In the genomic region with DNA sequence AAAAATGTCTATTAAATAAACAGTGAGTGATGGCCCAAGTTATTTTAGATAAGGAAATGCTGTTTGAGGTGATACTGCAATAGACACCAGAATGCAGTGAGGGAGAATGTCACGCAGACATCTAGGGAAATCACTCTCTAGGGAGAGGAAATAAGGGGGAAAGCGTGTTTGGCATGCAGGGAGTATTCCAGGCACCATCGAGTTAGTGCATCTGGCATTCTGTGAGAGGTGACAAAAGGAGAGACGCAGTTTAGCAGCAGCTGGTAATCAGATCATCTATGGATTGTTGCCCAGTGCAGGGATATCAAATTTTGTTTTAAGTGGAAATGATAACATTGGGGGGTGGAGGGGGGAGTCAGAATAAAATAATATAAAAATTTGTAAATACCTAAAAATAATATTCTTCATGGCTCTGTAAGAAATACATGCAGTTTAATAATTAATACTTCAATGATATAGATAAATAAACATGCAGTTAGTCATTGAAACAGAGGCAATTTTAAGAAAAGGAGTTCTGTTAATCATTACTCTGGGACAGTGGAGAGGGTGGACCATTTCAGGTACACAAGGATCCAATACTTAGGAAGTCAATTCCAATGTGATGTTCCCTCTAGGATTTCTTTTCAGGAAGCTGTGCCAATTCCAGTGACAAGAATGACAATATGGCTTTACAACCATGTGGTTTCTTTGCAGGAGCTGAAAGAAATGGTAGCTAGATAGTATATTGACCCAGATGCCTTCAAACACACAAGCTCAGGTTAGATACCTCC, we compare ENCODE assay signal across 18 cellular contexts.
DNase-seq lines count a peak whose midpoint lies in the region; ATAC-seq and TF ChIP-seq lines count a peak whose summit lies in the region.
"Had no signal": no experiment of that assay in that cellular context is flagged by ENCODE, and none has a peak within 500 bp of the region (broad histone marks: within the 10 kb centered on the region; RNA-seq: fewer than 3 reads in every experiment).

No MANE protein-coding gene starts in this region.

- H3K27ac ChIP-seq in C4-2B (peak overlapping the region; percentile 52; the same call in 1 of the 2 replicates), VCaP (peak overlapping the region; percentile 82), coronary artery (no peak overlapping the region)
- H3K27ac ChIP-seq: epithelial cell of prostate, upper lobe of right lung had no signal

- TF ChIP-seq CTCF in C4-2B (conservative IDR thresholded peaks at IDR 0.05) (no peak), VCaP (conservative IDR thresholded peaks at IDR 0.05) (no peak), coronary artery (IDR thresholded peaks at IDR 0.05) (no peak)

- DNase-seq in NCI-H1105 treated with DMSO at 0.1 percent for 48 hours (lab: John Stamatoyannopoulos, UW) (peak; percentile 95), NCI-H2171 (lab: John Stamatoyannopoulos, UW) (peak; percentile 71), dedifferentiated amniotic fluid mesenchymal stem cell (ENCODE audit: extremely low spot score) (no peak), coronary artery (ENCODE audit: low spot score) (no peak)
- DNase-seq in stimulated activated CD4-positive, alpha-beta T cell treated with anti-CD3 and anti-CD28 coated beads, Interleukin-2, amount 100 ng/mL, for 48 hours, result no peak
- DNase-seq: CD8-positive, alpha-beta memory T cell; GF-D8; left cardiac atrium; NK-92 treated with Interleukin-12 subunit alpha and Interleukin-12 subunit beta, amount 100 ng/mL, for 24 hours; right cardiac atrium; stimulated activated naive CD8-positive, alpha-beta T cell treated with anti-CD3 and anti-CD28 coated beads, Interleukin-15, amount 100 ng/mL, for 72 hours; upper lobe of right lung had no signal

- no peak overlapping the region for H3K4me3 ChIP-seq in coronary artery
- H3K4me3 ChIP-seq: upper lobe of right lung had no signal

- ATAC-seq in HG02798 (IDR thresholded peaks at IDR 0.05; ENCODE audit: poor library complexity, unreplicated experiment), result no peak
- ATAC-seq: HepG2; left cardiac atrium; right cardiac atrium; stimulated activated naive CD8-positive, alpha-beta T cell treated with anti-CD3 and anti-CD28 coated beads, Interleukin-15, amount 100 ng/mL, for 72 hours; upper lobe of right lung; WTC11 had no signal

Comparison
In these comparisons a context has a peak if more than half of its experiments do, and no peak if none do; other contexts are left out.
1. H3K27ac ChIP-seq: peak in C4-2B (single experiment) and VCaP (single experiment); none in coronary artery (0 of 2).
2. DNase-seq: peak in NCI-H1105 treated with DMSO at 0.1 percent for 48 hours (single experiment) and NCI-H2171 (single experiment); none in dedifferentiated amniotic fluid mesenchymal stem cell (single experiment), coronary artery (single experiment) and stimulated activated CD4-positive, alpha-beta T cell treated with anti-CD3 and anti-CD28 coated beads, Interleukin-2, amount 100 ng/mL, for 48 hours (0 of 2).